In genomic region chr9:136996361-136997281, GRCh38 we compare ENCODE assay signal across 1 cellular context.
TF ChIP-seq lines count a peak whose summit lies in the region.

TSS of gene CLIC3 (minus strand) at chr9:136996568. CDS start at chr9:136996543, 25 bp downstream.

TF ChIP-seq in HEK293, 187 proteins besides CTCF, POLR2A, EP300 and RAD21 (continued from another document and continues in another):
- TF ChIP-seq ELK4 (IDR thresholded peaks at IDR 0.05; ENCODE audit: borderline replicate concordance, low read depth, low read length): no peak
- TF ChIP-seq KLF8 (tag by site-specific recombination; IDR thresholded peaks at IDR 0.05): peak; percentile 25; the same call in 1 of the 2 replicates
- TF ChIP-seq ZNF214 (tag by site-specific recombination; IDR thresholded peaks at IDR 0.05; ENCODE audit: borderline replicate concordance): no peak
- no peak for TF ChIP-seq ZBTB21 (tag by site-specific recombination; IDR thresholded peaks at IDR 0.05)
- TF ChIP-seq ZBTB8A (tag by site-specific recombination; IDR thresholded peaks at IDR 0.05): peak; percentile 16; the same call in 1 of the 2 replicates
- TF ChIP-seq ZNF324 (tag by site-specific recombination; IDR thresholded peaks at IDR 0.05): no peak
- TF ChIP-seq GLI2 (tag by site-specific recombination; IDR thresholded peaks at IDR 0.05; ENCODE audit: borderline replicate concordance, low read depth): no peak
- no peak for TF ChIP-seq ZNF302 (tag by site-specific recombination; IDR thresholded peaks at IDR 0.05; ENCODE audit: low read depth)
- TF ChIP-seq PRDM10 (tag by site-specific recombination; IDR thresholded peaks at IDR 0.05): peak; percentile 89
- no peak for TF ChIP-seq ZNF530 (tag by site-specific recombination; IDR thresholded peaks at IDR 0.05; ENCODE audit: low read depth)
- no peak for TF ChIP-seq ZNF416 (tag by site-specific recombination; IDR thresholded peaks at IDR 0.05)
- no peak for TF ChIP-seq ZNF792 (tag by site-specific recombination; IDR thresholded peaks at IDR 0.05)
- TF ChIP-seq ZBTB44 (tag by site-specific recombination; IDR thresholded peaks at IDR 0.05): no peak
- no peak for TF ChIP-seq ZFP37 (tag by site-specific recombination; IDR thresholded peaks at IDR 0.05)
- TF ChIP-seq ZNF221 (tag by site-specific recombination; IDR thresholded peaks at IDR 0.05; ENCODE audit: borderline replicate concordance): no peak
- TF ChIP-seq OSR2 (tag by site-specific recombination; IDR thresholded peaks at IDR 0.05): no peak
- no peak for TF ChIP-seq ZNF701 (tag by site-specific recombination; IDR thresholded peaks at IDR 0.05)
- no peak for TF ChIP-seq ZNF830 (tag by site-specific recombination; IDR thresholded peaks at IDR 0.05; ENCODE audit: low read depth)
- TF ChIP-seq PATZ1 (tag by site-specific recombination; IDR thresholded peaks at IDR 0.05): peak; percentile 73
- TF ChIP-seq MEIS1 (CRISPR knock-in tag; IDR thresholded peaks at IDR 0.05; ENCODE audit: borderline replicate concordance): no peak
- peak; percentile 82 for TF ChIP-seq GLIS2 (tag by site-specific recombination; IDR thresholded peaks at IDR 0.05)
- TF ChIP-seq ZXDB (tag by site-specific recombination; IDR thresholded peaks at IDR 0.05): no peak
- no peak for TF ChIP-seq ZNF48 (tag by site-specific recombination; IDR thresholded peaks at IDR 0.05)
- TF ChIP-seq ZFP3 (tag by site-specific recombination; IDR thresholded peaks at IDR 0.05; ENCODE audit: low read depth): no peak
- TF ChIP-seq ZNF174 (tag by site-specific recombination; IDR thresholded peaks at IDR 0.05): no peak
- no peak for TF ChIP-seq AEBP2 (tag by site-specific recombination; IDR thresholded peaks at IDR 0.05; ENCODE audit: borderline replicate concordance)
- TF ChIP-seq ZNF580 (tag by site-specific recombination; IDR thresholded peaks at IDR 0.05): no peak
- peak; percentile 92 for TF ChIP-seq EGR2 (tag by site-specific recombination; IDR thresholded peaks at IDR 0.05; ENCODE audit: low read depth)
- 0 out of 2 replicates have a peak, but pooled peaks have one; percentile 32 for TF ChIP-seq ZBTB7A (tag by site-specific recombination; IDR thresholded peaks at IDR 0.05; ENCODE audit: low read depth)
- no peak for TF ChIP-seq TSHZ1 (tag by site-specific recombination; IDR thresholded peaks at IDR 0.05; ENCODE audit: borderline replicate concordance)
- no peak for TF ChIP-seq ZNF747 (tag by site-specific recombination; IDR thresholded peaks at IDR 0.05)
- no peak for TF ChIP-seq ZNF18 (tag by site-specific recombination; IDR thresholded peaks at IDR 0.05)
- TF ChIP-seq ZNF155 (tag by site-specific recombination; IDR thresholded peaks at IDR 0.05): no peak
- no peak for TF ChIP-seq ZNF610 (tag by site-specific recombination; IDR thresholded peaks at IDR 0.05; ENCODE audit: borderline replicate concordance)
- no peak for TF ChIP-seq ZNF660 (tag by site-specific recombination; IDR thresholded peaks at IDR 0.05)
- peak; percentile 72 for TF ChIP-seq ZNF341 (tag by site-specific recombination; IDR thresholded peaks at IDR 0.05; ENCODE audit: low read depth)
- no peak for TF ChIP-seq ZNF791 (tag by site-specific recombination; IDR thresholded peaks at IDR 0.05)
- no peak for TF ChIP-seq ZBTB1 (tag by site-specific recombination; IDR thresholded peaks at IDR 0.05)
- TF ChIP-seq KLF1 (tag by site-specific recombination; IDR thresholded peaks at IDR 0.05): peak; percentile 95
- no peak for TF ChIP-seq ZNF777 (tag by site-specific recombination; IDR thresholded peaks at IDR 0.05; ENCODE audit: borderline replicate concordance)
- no peak for TF ChIP-seq PRDM1 (tag by site-specific recombination; IDR thresholded peaks at IDR 0.05)
- no peak for TF ChIP-seq ZNF837 (tag by site-specific recombination; IDR thresholded peaks at IDR 0.05)
- no peak for TF ChIP-seq ZNF558 (tag by site-specific recombination; IDR thresholded peaks at IDR 0.05)
- TF ChIP-seq ZSCAN18 (tag by site-specific recombination; IDR thresholded peaks at IDR 0.05): no peak
- no peak for TF ChIP-seq ZBTB26 (tag by site-specific recombination; optimal IDR thresholded peaks at IDR 0.05)
- no peak for TF ChIP-seq ZNF514 (tag by site-specific recombination; IDR thresholded peaks at IDR 0.05)
- no peak for TF ChIP-seq HOXA7 (CRISPR knock-in tag; IDR thresholded peaks at IDR 0.05; ENCODE audit: borderline replicate concordance)
- TF ChIP-seq ZNF521 (tag by site-specific recombination; IDR thresholded peaks at IDR 0.05): no peak
- no peak for TF ChIP-seq ZNF121 (tag by site-specific recombination; IDR thresholded peaks at IDR 0.05)
- TF ChIP-seq ZIC2 (tag by site-specific recombination; IDR thresholded peaks at IDR 0.05): peak; percentile 73
